In the genomic region with DNA sequence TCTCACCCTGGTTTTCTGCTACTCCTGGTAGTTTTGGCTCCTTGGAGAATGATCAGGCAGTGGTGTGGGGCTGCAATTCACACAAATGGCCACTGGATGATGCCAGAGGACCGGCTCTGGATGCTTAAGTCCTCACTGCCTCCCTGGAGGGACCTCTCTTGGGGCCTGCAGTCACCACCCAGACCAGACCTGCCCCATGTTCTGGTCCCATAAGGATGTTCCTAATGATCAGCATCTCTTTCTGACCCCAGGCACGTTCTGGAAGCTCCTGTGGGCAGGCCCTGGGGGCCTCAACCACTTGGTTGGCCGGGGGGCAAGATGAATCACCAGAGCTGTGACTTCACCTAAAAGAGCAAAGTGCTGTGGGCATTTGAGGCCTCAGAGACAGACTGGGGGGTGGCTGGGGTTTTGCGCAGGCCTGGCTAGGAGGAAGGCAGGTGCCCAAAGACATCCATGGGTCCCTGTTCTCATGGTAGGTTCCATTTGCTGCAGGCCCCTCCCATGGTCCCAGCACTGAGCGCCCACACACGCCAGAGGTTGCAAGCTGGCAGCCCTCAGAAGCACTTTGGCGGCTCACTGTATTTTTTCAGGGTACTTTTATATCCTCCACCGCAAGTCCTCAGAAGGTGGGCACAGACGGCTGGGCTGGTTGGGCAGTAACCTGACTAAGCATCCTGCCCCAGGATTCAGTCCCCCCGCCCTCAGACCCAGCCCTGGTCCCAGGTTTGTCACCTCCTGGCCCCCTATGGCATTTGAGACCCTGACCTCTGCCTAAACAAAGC, we compare ENCODE assay signal across 8 cellular contexts. TPM values are rescaled to one million over a fixed set of nuclear protein-coding genes. Genes with fewer than 3 reads are reported as not detected.
DNase-seq lines count a peak whose midpoint lies in the region; ATAC-seq lines count a peak whose summit lies in the region.

No MANE protein-coding gene starts in this region.

- CTCF ChIA-PET in activated CD4-positive, alpha-beta memory T cell treated with anti-CD3 and anti-CD28 coated beads for 36 hours (lab: Charles Lee), result interaction anchor here (0.6 to 6.5 kb wide), 11 partner anchors 9 to 286 kb away, joined by 3 to 110 read pairs (median 4); a partner anchor contains a TSS

- H3K4me1 Mint-ChIP-seq in CD4-positive, CD25-positive, alpha-beta regulatory T cell, result peaks cover 0 to 10% (median 2%) of the 10 kb centered on the region in 4 donors
- peaks cover 2% of the 10 kb centered on the region for H3K4me1 Mint-ChIP-seq in activated CD4-positive, alpha-beta memory T cell treated with anti-CD3 and anti-CD28 coated beads for 36 hours (ENCODE audit: low read depth)

- H3K36me3 ChIP-seq in CD4-positive, CD25-positive, alpha-beta regulatory T cell (ENCODE audit: control insufficient read depth, insufficient read depth, low read length), result no peaks in the 10 kb centered on the region

- peak; percentile 61 to 70 for ATAC-seq in CD4-positive, CD25-positive, alpha-beta regulatory T cell (ENCODE audit: low read depth in 2 of 2)
- peak; percentile 59 for ATAC-seq in HG03196 (IDR thresholded peaks at IDR 0.05; ENCODE audit: unreplicated experiment)
- ATAC-seq in GM21528 (IDR thresholded peaks at IDR 0.05; ENCODE audit: low FRiP score, unreplicated experiment), result no peak

- POLR2A ChIA-PET in activated CD4-positive, alpha-beta memory T cell treated with anti-CD3 and anti-CD28 coated beads for 36 hours (lab: Charles Lee), result no interaction called here

- H3K27ac Mint-ChIP-seq in CD4-positive, CD25-positive, alpha-beta regulatory T cell, result no peak overlapping the region
- no peak overlapping the region for H3K27ac Mint-ChIP-seq in activated CD4-positive, alpha-beta memory T cell treated with anti-CD3 and anti-CD28 coated beads for 36 hours

- peaks cover 4% of the 10 kb centered on the region for H3K36me3 Mint-ChIP-seq in CD4-positive, CD25-positive, alpha-beta regulatory T cell
- H3K36me3 Mint-ChIP-seq in activated CD4-positive, alpha-beta memory T cell treated with anti-CD3 and anti-CD28 coated beads for 36 hours, result no peaks in the 10 kb centered on the region

- H3K4me3 Mint-ChIP-seq in CD4-positive, CD25-positive, alpha-beta regulatory T cell, result no peak overlapping the region
- no peak overlapping the region for H3K4me3 Mint-ChIP-seq in activated CD4-positive, alpha-beta memory T cell treated with anti-CD3 and anti-CD28 coated beads for 36 hours

- intact Hi-C loops in activated CD4-positive, alpha-beta memory T cell treated with anti-CD3 and anti-CD28 coated beads for 36 hours (cut with micrococcal nuclease), result loop anchor here (1.0 to 5.0 kb wide), 3 partner anchors 36 to 141 kb away; no protein-coding TSS in a partner anchor

- peaks cover 0 to 6% (median 2%) of the 10 kb centered on the region in 7 donors for H3K9me3 Mint-ChIP-seq in CD4-positive, CD25-positive, alpha-beta regulatory T cell
- H3K9me3 Mint-ChIP-seq in activated CD4-positive, alpha-beta memory T cell treated with anti-CD3 and anti-CD28 coated beads for 36 hours, result peaks cover 7% of the 10 kb centered on the region

- H3K4me1 ChIP-seq in CD4-positive, CD25-positive, alpha-beta regulatory T cell (ENCODE audit: control insufficient read depth, insufficient read depth, low read length, poor library complexity, severe bottlenecking), result peaks cover 4% of the 10 kb centered on the region

- DNase-seq in CD4-positive, CD25-positive, alpha-beta regulatory T cell, result peak; percentile 24 to 77 (median 66)
- DNase-seq in NCI-H774 (lab: John Stamatoyannopoulos, UW) (peak; percentile 57), lung microvascular endothelial cell (ENCODE audit: low read depth in 2 of 2) (peak; percentile 88 to 91)
- peak; percentile 81 for DNase-seq in activated CD4-positive, alpha-beta memory T cell treated with anti-CD3 and anti-CD28 coated beads for 36 hours
- peak; percentile 47 for DNase-seq in effector CD8-positive, alpha-beta T cell (lab: John Stamatoyannopoulos, UW)
- DNase-seq in stimulated activated CD8-positive, alpha-beta memory T cell treated with anti-CD3 and anti-CD28 coated beads, Interleukin-12 subunit alpha, Interleukin-12 subunit beta, amount 100 ng/mL, for 4 hours (ENCODE audit: low read depth), result peak; percentile 27

- no peaks in the 10 kb centered on the region for H3K27me3 ChIP-seq in CD4-positive, CD25-positive, alpha-beta regulatory T cell (ENCODE audit: control insufficient read depth, insufficient read depth, low read length)

- no peak overlapping the region for H3K27ac ChIP-seq in CD4-positive, CD25-positive, alpha-beta regulatory T cell (ENCODE audit: insufficient read depth, low read length, poor library complexity, severe bottlenecking)

- H3K4me3 ChIP-seq in CD4-positive, CD25-positive, alpha-beta regulatory T cell (ENCODE audit: low read depth, low read length), result no peak overlapping the region

- H3K27me3 Mint-ChIP-seq in CD4-positive, CD25-positive, alpha-beta regulatory T cell, result peaks cover 20% of the 10 kb centered on the region
- H3K27me3 Mint-ChIP-seq in activated CD4-positive, alpha-beta memory T cell treated with anti-CD3 and anti-CD28 coated beads for 36 hours, result no peaks in the 10 kb centered on the region

- H3K9me3 ChIP-seq in CD4-positive, CD25-positive, alpha-beta regulatory T cell (ENCODE audit: control insufficient read depth in 2 of 2, low read length in 2 of 2), result no peaks in the 10 kb centered on the region

RNA-seq across cellular contexts. Expression of a gene that starts 53.2 kb away (rescaled TPM):
- total RNA-seq in CD4-positive, CD25-positive, alpha-beta regulatory T cell, result 3.9 TPM
- 1 to 10 TPM in 2 of 4 donors, under 1 TPM in 2; 0.75 to 2.0 (median 1.4) TPM for polyA plus RNA-seq in CD4-positive, CD25-positive, alpha-beta regulatory T cell
- total RNA-seq in activated CD4-positive, alpha-beta memory T cell treated with anti-CD3 and anti-CD28 coated beads for 36 hours, result 1 to 10 TPM; 8.5 to 9.3 TPM
- total RNA-seq in lung microvascular endothelial cell, result 1.1 and 1.8 TPM in 2 replicates

Comparison
In these comparisons a context has a peak if more than half of its experiments do, and no peak if none do; other contexts are left out.
1. DNase-seq: peak in every context shown above with its lines; median percentile 90 in lung microvascular endothelial cell; 81 in activated CD4-positive, alpha-beta memory T cell treated with anti-CD3 and anti-CD28 coated beads for 36 hours; 66 in CD4-positive, CD25-positive, alpha-beta regulatory T cell; 57 in NCI-H774; 47 in effector CD8-positive, alpha-beta T cell; 27 in stimulated activated CD8-positive, alpha-beta memory T cell treated with anti-CD3 and anti-CD28 coated beads, Interleukin-12 subunit alpha, Interleukin-12 subunit beta, amount 100 ng/mL, for 4 hours.